1 cellular context compared by ENCODE assay signal in the genomic region with DNA sequence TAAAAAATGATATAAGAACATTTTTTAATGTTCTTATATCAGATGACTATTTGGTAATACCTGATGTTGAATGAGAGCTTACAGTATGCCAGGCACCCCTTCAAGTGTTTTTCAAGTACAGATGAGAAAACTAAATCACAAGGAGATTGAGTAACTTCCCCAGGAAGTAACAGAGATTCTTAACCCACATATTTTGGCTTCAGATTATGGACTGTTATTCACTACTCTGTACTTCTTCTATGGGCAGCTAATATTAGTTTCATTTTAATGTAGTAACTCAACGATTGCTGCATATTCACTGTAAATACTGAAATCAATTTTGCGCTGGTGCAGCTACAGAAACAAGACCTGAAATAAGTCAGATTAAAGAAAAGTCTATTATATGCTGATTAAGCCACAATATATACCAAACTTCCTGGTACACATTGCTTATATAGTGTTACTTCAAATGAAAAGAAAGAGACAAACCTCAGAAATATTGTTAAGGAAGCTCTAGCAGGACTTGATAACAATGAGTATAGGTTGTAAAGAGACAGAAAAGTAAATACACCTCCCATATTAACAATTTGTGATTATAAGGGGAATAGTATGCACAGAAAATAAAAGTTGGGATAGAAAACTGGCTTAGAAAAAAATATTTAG.
TF ChIP-seq lines count a peak whose summit lies in the region.

No MANE protein-coding gene starts in this region.

TF ChIP-seq in SK-N-SH treated with all-trans-retinoic acid at 6 μM for 48 hours, 23 proteins besides CTCF, POLR2A, EP300 and RAD21 (continued from another document):
- TF ChIP-seq, protein P1, sequence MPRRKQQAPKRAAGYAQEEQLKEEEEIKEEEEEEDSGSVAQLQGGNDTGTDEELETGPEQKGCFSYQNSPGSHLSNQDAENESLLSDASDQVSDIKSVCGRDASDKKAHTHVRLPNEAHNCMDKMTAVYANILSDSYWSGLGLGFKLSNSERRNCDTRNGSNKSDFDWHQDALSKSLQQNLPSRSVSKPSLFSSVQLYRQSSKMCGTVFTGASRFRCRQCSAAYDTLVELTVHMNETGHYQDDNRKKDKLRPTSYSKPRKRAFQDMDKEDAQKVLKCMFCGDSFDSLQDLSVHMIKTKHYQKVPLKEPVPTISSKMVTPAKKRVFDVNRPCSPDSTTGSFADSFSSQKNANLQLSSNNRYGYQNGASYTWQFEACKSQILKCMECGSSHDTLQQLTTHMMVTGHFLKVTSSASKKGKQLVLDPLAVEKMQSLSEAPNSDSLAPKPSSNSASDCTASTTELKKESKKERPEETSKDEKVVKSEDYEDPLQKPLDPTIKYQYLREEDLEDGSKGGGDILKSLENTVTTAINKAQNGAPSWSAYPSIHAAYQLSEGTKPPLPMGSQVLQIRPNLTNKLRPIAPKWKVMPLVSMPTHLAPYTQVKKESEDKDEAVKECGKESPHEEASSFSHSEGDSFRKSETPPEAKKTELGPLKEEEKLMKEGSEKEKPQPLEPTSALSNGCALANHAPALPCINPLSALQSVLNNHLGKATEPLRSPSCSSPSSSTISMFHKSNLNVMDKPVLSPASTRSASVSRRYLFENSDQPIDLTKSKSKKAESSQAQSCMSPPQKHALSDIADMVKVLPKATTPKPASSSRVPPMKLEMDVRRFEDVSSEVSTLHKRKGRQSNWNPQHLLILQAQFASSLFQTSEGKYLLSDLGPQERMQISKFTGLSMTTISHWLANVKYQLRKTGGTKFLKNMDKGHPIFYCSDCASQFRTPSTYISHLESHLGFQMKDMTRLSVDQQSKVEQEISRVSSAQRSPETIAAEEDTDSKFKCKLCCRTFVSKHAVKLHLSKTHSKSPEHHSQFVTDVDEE (CRISPR knock-in tag; IDR thresholded peaks at IDR 0.05), result no peak
- TF ChIP-seq, protein P2, sequence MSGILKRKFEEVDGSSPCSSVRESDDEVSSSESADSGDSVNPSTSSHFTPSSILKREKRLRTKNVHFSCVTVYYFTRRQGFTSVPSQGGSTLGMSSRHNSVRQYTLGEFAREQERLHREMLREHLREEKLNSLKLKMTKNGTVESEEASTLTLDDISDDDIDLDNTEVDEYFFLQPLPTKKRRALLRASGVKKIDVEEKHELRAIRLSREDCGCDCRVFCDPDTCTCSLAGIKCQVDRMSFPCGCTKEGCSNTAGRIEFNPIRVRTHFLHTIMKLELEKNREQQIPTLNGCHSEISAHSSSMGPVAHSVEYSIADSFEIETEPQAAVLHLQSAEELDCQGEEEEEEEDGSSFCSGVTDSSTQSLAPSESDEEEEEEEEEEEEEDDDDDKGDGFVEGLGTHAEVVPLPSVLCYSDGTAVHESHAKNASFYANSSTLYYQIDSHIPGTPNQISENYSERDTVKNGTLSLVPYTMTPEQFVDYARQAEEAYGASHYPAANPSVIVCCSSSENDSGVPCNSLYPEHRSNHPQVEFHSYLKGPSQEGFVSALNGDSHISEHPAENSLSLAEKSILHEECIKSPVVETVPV (CRISPR knock-in tag; IDR thresholded peaks at IDR 0.05), result no peak
- TF ChIP-seq, protein P3, sequence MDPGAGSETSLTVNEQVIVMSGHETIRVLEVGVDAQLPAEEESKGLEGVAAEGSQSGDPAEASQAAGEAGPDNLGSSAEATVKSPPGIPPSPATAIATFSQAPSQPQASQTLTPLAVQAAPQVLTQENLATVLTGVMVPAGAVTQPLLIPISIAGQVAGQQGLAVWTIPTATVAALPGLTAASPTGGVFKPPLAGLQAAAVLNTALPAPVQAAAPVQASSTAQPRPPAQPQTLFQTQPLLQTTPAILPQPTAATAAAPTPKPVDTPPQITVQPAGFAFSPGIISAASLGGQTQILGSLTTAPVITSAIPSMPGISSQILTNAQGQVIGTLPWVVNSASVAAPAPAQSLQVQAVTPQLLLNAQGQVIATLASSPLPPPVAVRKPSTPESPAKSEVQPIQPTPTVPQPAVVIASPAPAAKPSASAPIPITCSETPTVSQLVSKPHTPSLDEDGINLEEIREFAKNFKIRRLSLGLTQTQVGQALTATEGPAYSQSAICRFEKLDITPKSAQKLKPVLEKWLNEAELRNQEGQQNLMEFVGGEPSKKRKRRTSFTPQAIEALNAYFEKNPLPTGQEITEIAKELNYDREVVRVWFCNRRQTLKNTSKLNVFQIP (CRISPR knock-in tag; IDR thresholded peaks at IDR 0.05; ENCODE audit: borderline replicate concordance, low read depth), result no peak
- TF ChIP-seq SNAI2 (CRISPR knock-in tag; IDR thresholded peaks at IDR 0.05) (no peak), RARB (CRISPR knock-in tag; IDR thresholded peaks at IDR 0.05) (no peak), OSR1 (CRISPR knock-in tag; IDR thresholded peaks at IDR 0.05) (no peak), ZNF565 (CRISPR knock-in tag; conservative IDR thresholded peaks at IDR 0.05; ENCODE audit: low read depth) (no peak), ARNTL (CRISPR knock-in tag; IDR thresholded peaks at IDR 0.05; ENCODE audit: borderline replicate concordance, low read depth) (no peak)
